Comparison of ENCODE assay signal across 1 cellular context in the genomic region with DNA sequence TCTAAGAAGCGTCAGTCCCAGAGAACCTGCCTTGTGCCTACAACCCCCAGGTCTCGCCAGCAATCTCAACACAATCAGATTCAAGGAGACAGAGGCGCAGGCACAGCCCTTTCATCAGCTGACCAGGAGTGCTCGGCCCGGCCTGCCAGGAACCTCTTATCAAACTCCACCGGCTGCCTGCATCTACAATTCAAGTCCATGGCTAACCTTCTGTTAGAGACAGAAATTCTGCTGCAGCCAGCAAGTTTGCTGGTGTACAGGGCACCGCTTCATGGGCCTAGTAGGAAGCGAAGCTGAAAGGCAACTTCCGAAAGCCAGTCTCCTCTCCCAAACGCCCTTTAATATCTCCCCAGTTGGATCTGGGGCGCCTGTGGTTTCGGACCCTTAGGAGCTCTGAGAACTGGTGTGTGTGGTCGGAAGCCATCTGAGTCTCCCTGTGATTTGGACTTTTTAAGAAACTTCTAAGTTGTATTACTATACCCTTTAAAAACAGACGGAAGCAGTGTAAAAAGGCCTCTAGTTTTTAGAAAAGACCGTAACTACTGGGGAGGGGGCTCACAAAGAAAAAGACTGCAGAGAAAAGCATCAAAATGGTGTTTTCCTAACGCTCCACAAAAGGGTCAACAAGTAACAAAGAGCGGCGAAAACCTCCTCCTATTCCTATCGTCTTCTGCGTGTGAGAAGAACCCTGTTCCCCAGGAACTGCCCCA.
TF ChIP-seq lines count a peak whose summit lies in the region.

No MANE protein-coding gene starts in this region.

TF ChIP-seq in K562, 482 proteins besides CTCF, POLR2A, EP300 and RAD21 (continued from another document and continues in another):
- TF ChIP-seq, protein P1, sequence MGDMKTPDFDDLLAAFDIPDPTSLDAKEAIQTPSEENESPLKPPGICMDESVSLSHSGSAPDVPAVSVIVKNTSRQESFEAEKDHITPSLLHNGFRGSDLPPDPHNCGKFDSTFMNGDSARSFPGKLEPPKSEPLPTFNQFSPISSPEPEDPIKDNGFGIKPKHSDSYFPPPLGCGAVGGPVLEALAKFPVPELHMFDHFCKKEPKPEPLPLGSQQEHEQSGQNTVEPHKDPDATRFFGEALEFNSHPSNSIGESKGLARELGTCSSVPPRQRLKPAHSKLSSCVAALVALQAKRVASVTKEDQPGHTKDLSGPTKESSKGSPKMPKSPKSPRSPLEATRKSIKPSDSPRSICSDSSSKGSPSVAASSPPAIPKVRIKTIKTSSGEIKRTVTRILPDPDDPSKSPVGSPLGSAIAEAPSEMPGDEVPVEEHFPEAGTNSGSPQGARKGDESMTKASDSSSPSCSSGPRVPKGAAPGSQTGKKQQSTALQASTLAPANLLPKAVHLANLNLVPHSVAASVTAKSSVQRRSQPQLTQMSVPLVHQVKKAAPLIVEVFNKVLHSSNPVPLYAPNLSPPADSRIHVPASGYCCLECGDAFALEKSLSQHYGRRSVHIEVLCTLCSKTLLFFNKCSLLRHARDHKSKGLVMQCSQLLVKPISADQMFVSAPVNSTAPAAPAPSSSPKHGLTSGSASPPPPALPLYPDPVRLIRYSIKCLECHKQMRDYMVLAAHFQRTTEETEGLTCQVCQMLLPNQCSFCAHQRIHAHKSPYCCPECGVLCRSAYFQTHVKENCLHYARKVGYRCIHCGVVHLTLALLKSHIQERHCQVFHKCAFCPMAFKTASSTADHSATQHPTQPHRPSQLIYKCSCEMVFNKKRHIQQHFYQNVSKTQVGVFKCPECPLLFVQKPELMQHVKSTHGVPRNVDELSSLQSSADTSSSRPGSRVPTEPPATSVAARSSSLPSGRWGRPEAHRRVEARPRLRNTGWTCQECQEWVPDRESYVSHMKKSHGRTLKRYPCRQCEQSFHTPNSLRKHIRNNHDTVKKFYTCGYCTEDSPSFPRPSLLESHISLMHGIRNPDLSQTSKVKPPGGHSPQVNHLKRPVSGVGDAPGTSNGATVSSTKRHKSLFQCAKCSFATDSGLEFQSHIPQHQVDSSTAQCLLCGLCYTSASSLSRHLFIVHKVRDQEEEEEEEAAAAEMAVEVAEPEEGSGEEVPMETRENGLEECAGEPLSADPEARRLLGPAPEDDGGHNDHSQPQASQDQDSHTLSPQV (IDR thresholded peaks at IDR 0.05) = no peak
- TF ChIP-seq SRSF9 (IDR thresholded peaks at IDR 0.05; ENCODE audit: borderline replicate concordance, low read depth, low read length) (no peak), EHMT2 (IDR thresholded peaks at IDR 0.05) (no peak), ZNF12 (CRISPR knock-in tag; IDR thresholded peaks at IDR 0.05) (0 out of 2 replicates have a peak, but pooled peaks have one; percentile 17), ZNF764 (CRISPR knock-in tag; IDR thresholded peaks at IDR 0.05; ENCODE audit: low read depth) (no peak), ZKSCAN8 (CRISPR knock-in tag; IDR thresholded peaks at IDR 0.05) (no peak), ZNF175 (CRISPR knock-in tag; IDR thresholded peaks at IDR 0.05; ENCODE audit: low read depth) (no peak), ZNF316 (IDR thresholded peaks at IDR 0.05) (peak; percentile 63), ZNF695 (CRISPR knock-in tag; IDR thresholded peaks at IDR 0.05) (no peak), OTX1 (CRISPR knock-in tag; IDR thresholded peaks at IDR 0.05) (no peak), MYBL2 (IDR thresholded peaks at IDR 0.05; ENCODE audit: low read depth) (no peak), MYBL2 (CRISPR knock-in tag; IDR thresholded peaks at IDR 0.05; ENCODE audit: borderline replicate concordance) (no peak), MAFK (IDR thresholded peaks at IDR 0.05; ENCODE audit: low read length) (peak; percentile 67; the same call in 1 of the 2 replicates), ADNP (tag; IDR thresholded peaks at IDR 0.05) (no peak), U2AF2 (optimal IDR thresholded peaks at IDR 0.05; ENCODE audit: low read depth, low read length) (no peak), ZNF77 (CRISPR knock-in tag; IDR thresholded peaks at IDR 0.05) (no peak)
- TF ChIP-seq, protein P2, sequence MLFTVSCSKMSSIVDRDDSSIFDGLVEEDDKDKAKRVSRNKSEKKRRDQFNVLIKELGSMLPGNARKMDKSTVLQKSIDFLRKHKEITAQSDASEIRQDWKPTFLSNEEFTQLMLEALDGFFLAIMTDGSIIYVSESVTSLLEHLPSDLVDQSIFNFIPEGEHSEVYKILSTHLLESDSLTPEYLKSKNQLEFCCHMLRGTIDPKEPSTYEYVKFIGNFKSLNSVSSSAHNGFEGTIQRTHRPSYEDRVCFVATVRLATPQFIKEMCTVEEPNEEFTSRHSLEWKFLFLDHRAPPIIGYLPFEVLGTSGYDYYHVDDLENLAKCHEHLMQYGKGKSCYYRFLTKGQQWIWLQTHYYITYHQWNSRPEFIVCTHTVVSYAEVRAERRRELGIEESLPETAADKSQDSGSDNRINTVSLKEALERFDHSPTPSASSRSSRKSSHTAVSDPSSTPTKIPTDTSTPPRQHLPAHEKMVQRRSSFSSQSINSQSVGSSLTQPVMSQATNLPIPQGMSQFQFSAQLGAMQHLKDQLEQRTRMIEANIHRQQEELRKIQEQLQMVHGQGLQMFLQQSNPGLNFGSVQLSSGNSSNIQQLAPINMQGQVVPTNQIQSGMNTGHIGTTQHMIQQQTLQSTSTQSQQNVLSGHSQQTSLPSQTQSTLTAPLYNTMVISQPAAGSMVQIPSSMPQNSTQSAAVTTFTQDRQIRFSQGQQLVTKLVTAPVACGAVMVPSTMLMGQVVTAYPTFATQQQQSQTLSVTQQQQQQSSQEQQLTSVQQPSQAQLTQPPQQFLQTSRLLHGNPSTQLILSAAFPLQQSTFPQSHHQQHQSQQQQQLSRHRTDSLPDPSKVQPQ (CRISPR knock-in tag; IDR thresholded peaks at IDR 0.05; ENCODE audit: borderline replicate concordance) = no peak
- TF ChIP-seq, protein P3, sequence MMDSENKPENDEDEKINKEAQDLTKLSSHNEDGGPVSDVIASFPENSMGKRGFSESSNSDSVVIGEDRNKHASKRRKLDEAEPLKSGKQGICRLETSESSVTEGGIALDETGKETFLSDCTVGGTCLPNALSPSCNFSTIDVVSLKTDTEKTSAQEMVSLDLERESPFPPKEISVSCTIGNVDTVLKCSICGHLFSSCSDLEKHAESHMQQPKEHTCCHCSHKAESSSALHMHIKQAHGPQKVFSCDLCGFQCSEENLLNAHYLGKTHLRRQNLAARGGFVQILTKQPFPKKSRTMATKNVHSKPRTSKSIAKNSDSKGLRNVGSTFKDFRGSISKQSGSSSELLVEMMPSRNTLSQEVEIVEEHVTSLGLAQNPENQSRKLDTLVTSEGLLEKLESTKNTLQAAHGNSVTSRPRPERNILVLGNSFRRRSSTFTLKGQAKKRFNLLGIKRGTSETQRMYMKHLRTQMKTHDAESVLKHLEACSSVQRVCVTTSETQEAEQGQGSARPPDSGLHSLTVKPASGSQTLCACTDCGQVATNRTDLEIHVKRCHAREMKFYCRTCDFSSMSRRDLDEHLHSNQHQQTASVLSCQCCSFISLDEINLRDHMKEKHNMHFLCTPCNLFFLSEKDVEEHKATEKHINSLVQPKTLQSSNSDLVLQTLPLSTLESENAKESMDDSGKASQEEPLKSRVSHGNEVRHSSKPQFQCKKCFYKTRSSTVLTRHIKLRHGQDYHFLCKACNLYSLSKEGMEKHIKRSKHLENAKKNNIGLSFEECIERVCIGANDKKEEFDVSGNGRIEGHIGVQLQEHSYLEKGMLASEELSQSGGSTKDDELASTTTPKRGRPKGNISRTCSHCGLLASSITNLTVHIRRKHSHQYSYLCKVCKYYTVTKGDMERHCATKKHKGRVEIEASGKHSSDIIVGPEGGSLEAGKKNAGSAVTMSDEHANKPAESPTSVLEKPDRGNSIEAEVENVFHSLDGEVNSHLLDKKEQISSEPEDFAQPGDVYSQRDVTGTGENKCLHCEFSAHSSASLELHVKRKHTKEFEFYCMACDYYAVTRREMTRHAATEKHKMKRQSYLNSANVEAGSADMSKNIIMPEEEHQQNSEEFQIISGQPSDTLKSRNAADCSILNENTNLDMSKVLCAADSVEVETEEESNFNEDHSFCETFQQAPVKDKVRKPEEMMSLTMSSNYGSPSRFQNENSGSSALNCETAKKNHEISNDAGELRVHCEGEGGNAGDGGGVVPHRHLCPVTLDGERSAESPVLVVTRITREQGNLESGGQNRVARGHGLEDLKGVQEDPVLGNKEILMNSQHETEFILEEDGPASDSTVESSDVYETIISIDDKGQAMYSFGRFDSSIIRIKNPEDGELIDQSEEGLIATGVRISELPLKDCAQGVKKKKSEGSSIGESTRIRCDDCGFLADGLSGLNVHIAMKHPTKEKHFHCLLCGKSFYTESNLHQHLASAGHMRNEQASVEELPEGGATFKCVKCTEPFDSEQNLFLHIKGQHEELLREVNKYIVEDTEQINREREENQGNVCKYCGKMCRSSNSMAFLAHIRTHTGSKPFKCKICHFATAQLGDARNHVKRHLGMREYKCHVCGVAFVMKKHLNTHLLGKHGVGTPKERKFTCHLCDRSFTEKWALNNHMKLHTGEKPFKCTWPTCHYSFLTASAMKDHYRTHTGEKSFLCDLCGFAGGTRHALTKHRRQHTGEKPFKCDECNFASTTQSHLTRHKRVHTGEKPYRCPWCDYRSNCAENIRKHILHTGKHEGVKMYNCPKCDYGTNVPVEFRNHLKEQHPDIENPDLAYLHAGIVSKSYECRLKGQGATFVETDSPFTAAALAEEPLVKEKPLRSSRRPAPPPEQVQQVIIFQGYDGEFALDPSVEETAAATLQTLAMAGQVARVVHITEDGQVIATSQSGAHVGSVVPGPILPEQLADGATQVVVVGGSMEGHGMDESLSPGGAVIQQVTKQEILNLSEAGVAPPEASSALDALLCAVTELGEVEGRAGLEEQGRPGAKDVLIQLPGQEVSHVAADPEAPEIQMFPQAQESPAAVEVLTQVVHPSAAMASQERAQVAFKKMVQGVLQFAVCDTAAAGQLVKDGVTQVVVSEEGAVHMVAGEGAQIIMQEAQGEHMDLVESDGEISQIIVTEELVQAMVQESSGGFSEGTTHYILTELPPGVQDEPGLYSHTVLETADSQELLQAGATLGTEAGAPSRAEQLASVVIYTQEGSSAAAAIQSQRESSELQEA (IDR thresholded peaks at IDR 0.05; ENCODE audit: low read depth) = no peak
- TF ChIP-seq, protein P4, sequence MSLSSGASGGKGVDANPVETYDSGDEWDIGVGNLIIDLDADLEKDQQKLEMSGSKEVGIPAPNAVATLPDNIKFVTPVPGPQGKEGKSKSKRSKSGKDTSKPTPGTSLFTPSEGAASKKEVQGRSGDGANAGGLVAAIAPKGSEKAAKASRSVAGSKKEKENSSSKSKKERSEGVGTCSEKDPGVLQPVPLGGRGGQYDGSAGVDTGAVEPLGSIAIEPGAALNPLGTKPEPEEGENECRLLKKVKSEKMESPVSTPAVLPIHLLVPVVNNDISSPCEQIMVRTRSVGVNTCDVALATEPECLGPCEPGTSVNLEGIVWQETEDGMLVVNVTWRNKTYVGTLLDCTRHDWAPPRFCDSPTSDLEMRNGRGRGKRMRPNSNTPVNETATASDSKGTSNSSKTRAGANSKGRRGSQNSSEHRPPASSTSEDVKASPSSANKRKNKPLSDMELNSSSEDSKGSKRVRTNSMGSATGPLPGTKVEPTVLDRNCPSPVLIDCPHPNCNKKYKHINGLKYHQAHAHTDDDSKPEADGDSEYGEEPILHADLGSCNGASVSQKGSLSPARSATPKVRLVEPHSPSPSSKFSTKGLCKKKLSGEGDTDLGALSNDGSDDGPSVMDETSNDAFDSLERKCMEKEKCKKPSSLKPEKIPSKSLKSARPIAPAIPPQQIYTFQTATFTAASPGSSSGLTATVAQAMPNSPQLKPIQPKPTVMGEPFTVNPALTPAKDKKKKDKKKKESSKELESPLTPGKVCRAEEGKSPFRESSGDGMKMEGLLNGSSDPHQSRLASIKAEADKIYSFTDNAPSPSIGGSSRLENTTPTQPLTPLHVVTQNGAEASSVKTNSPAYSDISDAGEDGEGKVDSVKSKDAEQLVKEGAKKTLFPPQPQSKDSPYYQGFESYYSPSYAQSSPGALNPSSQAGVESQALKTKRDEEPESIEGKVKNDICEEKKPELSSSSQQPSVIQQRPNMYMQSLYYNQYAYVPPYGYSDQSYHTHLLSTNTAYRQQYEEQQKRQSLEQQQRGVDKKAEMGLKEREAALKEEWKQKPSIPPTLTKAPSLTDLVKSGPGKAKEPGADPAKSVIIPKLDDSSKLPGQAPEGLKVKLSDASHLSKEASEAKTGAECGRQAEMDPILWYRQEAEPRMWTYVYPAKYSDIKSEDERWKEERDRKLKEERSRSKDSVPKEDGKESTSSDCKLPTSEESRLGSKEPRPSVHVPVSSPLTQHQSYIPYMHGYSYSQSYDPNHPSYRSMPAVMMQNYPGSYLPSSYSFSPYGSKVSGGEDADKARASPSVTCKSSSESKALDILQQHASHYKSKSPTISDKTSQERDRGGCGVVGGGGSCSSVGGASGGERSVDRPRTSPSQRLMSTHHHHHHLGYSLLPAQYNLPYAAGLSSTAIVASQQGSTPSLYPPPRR (CRISPR knock-in tag; IDR thresholded peaks at IDR 0.05; ENCODE audit: borderline replicate concordance) = no peak
